In genomic region chr10:92990615-92991014, GRCh38 we compare ENCODE assay signal across 12 cellular contexts.
A peak's percentile ranks its signal among the peaks of the same experiment; 100 is the strongest.
DNase-seq lines count a peak whose midpoint lies in the region; ATAC-seq lines count a peak whose summit lies in the region.
"Had no signal": no experiment of that assay in that cellular context is flagged by ENCODE, and none has a peak within 500 bp of the region (broad histone marks: within the 10 kb centered on the region; RNA-seq: fewer than 3 reads in every experiment).

No MANE protein-coding gene starts in this region.

- H3K27me3 Mint-ChIP-seq in activated naive CD8-positive, alpha-beta T cell treated with anti-CD3 and anti-CD28 coated beads, Interleukin-2, amount 50 U/mL, for 24 hours, result no peaks in the 10 kb centered on the region
- no peaks in the 10 kb centered on the region for H3K27me3 Mint-ChIP-seq in stimulated activated memory B cell treated with anti-CD40 and anti-IgM and Interleukin-4, amounts not matched to agents 10 μg/mL and 1 μg/mL and 100 μg/mL, for 72 hours
- H3K27me3 Mint-ChIP-seq: B cell had no signal

- H3K4me3 Mint-ChIP-seq in activated naive CD8-positive, alpha-beta T cell treated with anti-CD3 and anti-CD28 coated beads, Interleukin-2, amount 50 U/mL, for 24 hours, result no peak overlapping the region
- no peak overlapping the region for H3K4me3 Mint-ChIP-seq in stimulated activated memory B cell treated with anti-CD40 and anti-IgM and Interleukin-4, amounts not matched to agents 10 μg/mL and 1 μg/mL and 100 μg/mL, for 72 hours
- H3K4me3 Mint-ChIP-seq: B cell had no signal

- no peaks in the 10 kb centered on the region for H3K36me3 Mint-ChIP-seq in activated naive CD8-positive, alpha-beta T cell treated with anti-CD3 and anti-CD28 coated beads, Interleukin-2, amount 50 U/mL, for 24 hours (ENCODE audit: low read depth)
- H3K36me3 Mint-ChIP-seq in stimulated activated memory B cell treated with anti-CD40 and anti-IgM and Interleukin-4, amounts not matched to agents 10 μg/mL and 1 μg/mL and 100 μg/mL, for 72 hours, result peaks cover 18% of the 10 kb centered on the region

- no peaks in the 10 kb centered on the region for H3K9me3 Mint-ChIP-seq in activated naive CD8-positive, alpha-beta T cell treated with anti-CD3 and anti-CD28 coated beads, Interleukin-2, amount 50 U/mL, for 24 hours
- no peaks in the 10 kb centered on the region for H3K9me3 Mint-ChIP-seq in stimulated activated memory B cell treated with anti-CD40 and anti-IgM and Interleukin-4, amounts not matched to agents 10 μg/mL and 1 μg/mL and 100 μg/mL, for 72 hours

- peak; percentile 6 for DNase-seq in activated T-cell treated with anti-CD3 and anti-CD28 coated beads for 48 hours (ENCODE audit: low read depth)
- DNase-seq in activated T-cell treated with anti-CD3 and anti-CD28 coated beads, Interleukin-2, amount 50 U/mL, for 1 hour, result no peak
- DNase-seq in HUDEP-2 (lab: John Stamatoyannopoulos, UW; ENCODE audit: unreplicated experiment in 76 of 76), result peak in 57 of 76 experiments; percentile 3 to 90 (median 49)
- DNase-seq in activated naive CD8-positive, alpha-beta T cell treated with anti-CD3 and anti-CD28 coated beads, Interleukin-2, amount 50 U/mL, for 24 hours, result peak; percentile 15
- DNase-seq in NCI-H2227 treated with DMSO at 0.1 percent for 48 hours (lab: John Stamatoyannopoulos, UW), result no peak
- no peak for DNase-seq in amygdala (lab: John Stamatoyannopoulos, UW)
- no peak for DNase-seq in T1000 (lab: John Stamatoyannopoulos, UW)
- DNase-seq: lower lobe of right lung, right lobe of liver had no signal

- H3K4me1 Mint-ChIP-seq in activated naive CD8-positive, alpha-beta T cell treated with anti-CD3 and anti-CD28 coated beads, Interleukin-2, amount 50 U/mL, for 24 hours, result peaks cover 29% of the 10 kb centered on the region
- H3K4me1 Mint-ChIP-seq in stimulated activated memory B cell treated with anti-CD40 and anti-IgM and Interleukin-4, amounts not matched to agents 10 μg/mL and 1 μg/mL and 100 μg/mL, for 72 hours, result no peaks in the 10 kb centered on the region
- H3K4me1 Mint-ChIP-seq: B cell had no signal

- peak overlapping the region; percentile 36 for H3K27ac Mint-ChIP-seq in activated naive CD8-positive, alpha-beta T cell treated with anti-CD3 and anti-CD28 coated beads, Interleukin-2, amount 50 U/mL, for 24 hours
- no peak overlapping the region for H3K27ac Mint-ChIP-seq in stimulated activated memory B cell treated with anti-CD40 and anti-IgM and Interleukin-4, amounts not matched to agents 10 μg/mL and 1 μg/mL and 100 μg/mL, for 72 hours
- H3K27ac Mint-ChIP-seq: B cell had no signal

- ATAC-seq in activated naive CD8-positive, alpha-beta T cell treated with anti-CD3 and anti-CD28 coated beads, Interleukin-2, amount 50 U/mL, for 24 hours, result peak; percentile 88
- peak; percentile 16 for ATAC-seq in stimulated activated memory B cell treated with anti-CD40 and anti-IgM and Interleukin-4, amounts not matched to agents 10 μg/mL and 1 μg/mL and 100 μg/mL, for 72 hours
- ATAC-seq: HepG2, lower lobe of right lung, right lobe of liver had no signal

Comparison
In these comparisons a context has a peak if more than half of its experiments do, and no peak if none do; other contexts are left out.
1. DNase-seq: peak in activated T-cell treated with anti-CD3 and anti-CD28 coated beads for 48 hours (single experiment), HUDEP-2 (57 of 76) and activated naive CD8-positive, alpha-beta T cell treated with anti-CD3 and anti-CD28 coated beads, Interleukin-2, amount 50 U/mL, for 24 hours (single experiment); none in activated T-cell treated with anti-CD3 and anti-CD28 coated beads, Interleukin-2, amount 50 U/mL, for 1 hour (single experiment), NCI-H2227 treated with DMSO at 0.1 percent for 48 hours (single experiment), amygdala (0 of 56) and T1000 (single experiment).